In the genomic region with DNA sequence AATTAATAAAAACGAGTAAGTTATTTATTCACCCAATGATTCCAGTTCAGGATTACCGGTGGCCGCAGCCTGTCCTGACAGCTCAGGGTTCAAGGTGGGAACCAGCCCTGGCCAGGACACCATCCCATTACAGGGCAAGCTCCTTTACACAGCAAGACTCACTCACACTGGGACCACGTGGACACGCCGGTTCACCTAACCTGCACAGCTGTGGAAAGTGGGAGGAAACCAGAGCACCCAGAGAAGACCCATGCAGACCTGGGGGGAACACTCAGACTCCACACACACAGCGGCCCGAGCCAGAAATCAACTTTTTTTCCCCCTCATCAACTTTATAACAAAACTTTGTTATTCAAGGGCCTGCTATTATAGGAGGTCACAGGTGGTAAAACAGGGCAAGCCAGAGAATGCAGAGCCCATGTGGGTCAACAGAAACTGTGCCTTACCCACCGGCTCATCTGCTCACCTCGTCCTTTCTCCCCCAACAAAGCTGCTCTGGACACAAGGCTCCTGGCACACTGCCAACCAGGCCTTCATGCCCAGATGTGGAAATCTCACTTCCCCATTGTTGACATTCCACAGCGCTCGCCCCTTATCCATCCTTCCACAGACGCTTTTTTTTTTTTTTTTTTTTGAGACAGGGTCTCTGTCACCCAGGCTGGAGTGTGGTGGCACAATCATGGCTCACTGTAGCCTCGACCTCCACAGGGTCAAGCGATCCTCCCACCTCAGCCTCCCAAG, we compare ENCODE assay signal across 11 cellular contexts. TPM values are rescaled to one million over a fixed set of nuclear protein-coding genes. Genes with fewer than 3 reads are reported as not detected.
DNase-seq lines count a peak whose midpoint lies in the region; ATAC-seq and TF ChIP-seq lines count a peak whose summit lies in the region.
"Had no signal": no experiment of that assay in that cellular context is flagged by ENCODE, and none has a peak within 500 bp of the region (broad histone marks: within the 10 kb centered on the region; RNA-seq: fewer than 3 reads in every experiment).

No MANE protein-coding gene starts in this region.

- no peak overlapping the region for H3K4me3 ChIP-seq in choroid plexus epithelial cell (ENCODE audit: low read depth, low read length)
- H3K4me3 ChIP-seq in lower lobe of right lung: no peak overlapping the region
- no peak overlapping the region for H3K4me3 ChIP-seq in gastroesophageal sphincter

- ATAC-seq in lower lobe of right lung (peak in 1 of 2 donors; percentile 43), GM18868 (IDR thresholded peaks at IDR 0.05; ENCODE audit: unreplicated experiment) (no peak), natural killer cell (no peak), gastroesophageal sphincter (no peak)

- no peak overlapping the region for H3K27ac ChIP-seq in lower lobe of right lung
- H3K27ac ChIP-seq in gastroesophageal sphincter: no peak overlapping the region

- H3K36me3 Mint-ChIP-seq in natural killer cell: no peaks in the 10 kb centered on the region

- H3K27me3 Mint-ChIP-seq in natural killer cell (ENCODE audit: low read depth in 2 of 2): no peaks in the 10 kb centered on the region
- H3K27me3 Mint-ChIP-seq: activated naive CD4-positive, alpha-beta T cell treated with anti-CD3 and anti-CD28 coated beads, Interleukin-2, amount 50 U/mL, for 24 hours; CD4-positive, alpha-beta memory T cell had no signal

- no peak for TF ChIP-seq POLR2A in gastroesophageal sphincter (IDR thresholded peaks at IDR 0.05)

- no peaks in the 10 kb centered on the region for H3K4me1 Mint-ChIP-seq in natural killer cell
- H3K4me1 Mint-ChIP-seq: activated naive CD4-positive, alpha-beta T cell treated with anti-CD3 and anti-CD28 coated beads, Interleukin-2, amount 50 U/mL, for 24 hours had no signal

- no peak overlapping the region for H3K4me3 Mint-ChIP-seq in natural killer cell
- H3K4me3 Mint-ChIP-seq: activated naive CD4-positive, alpha-beta T cell treated with anti-CD3 and anti-CD28 coated beads, Interleukin-2, amount 50 U/mL, for 24 hours; CD4-positive, alpha-beta memory T cell had no signal

- no peaks in the 10 kb centered on the region for H3K9me3 Mint-ChIP-seq in natural killer cell
- H3K9me3 Mint-ChIP-seq: activated naive CD4-positive, alpha-beta T cell treated with anti-CD3 and anti-CD28 coated beads, Interleukin-2, amount 50 U/mL, for 24 hours; CD4-positive, alpha-beta memory T cell had no signal

- no peak for TF ChIP-seq EP300 in gastroesophageal sphincter (IDR thresholded peaks at IDR 0.05)

- no peaks in the 10 kb centered on the region for H3K4me1 ChIP-seq in lower lobe of right lung
- no peaks in the 10 kb centered on the region for H3K4me1 ChIP-seq in gastroesophageal sphincter

- no peak overlapping the region for H3K27ac Mint-ChIP-seq in natural killer cell
- H3K27ac Mint-ChIP-seq: activated naive CD4-positive, alpha-beta T cell treated with anti-CD3 and anti-CD28 coated beads, Interleukin-2, amount 50 U/mL, for 24 hours had no signal

- intact Hi-C loops in lower lobe of right lung (cut with DNase I): no loop called here
- intact Hi-C loops in natural killer cell (cut with micrococcal nuclease): no loop called here

- WGBS in gastroesophageal sphincter (ENCODE audit: low coverage in 1 of 2), 2 donors: 52 to 55% methylated on average over 9 to 13 of the region's 15 CpGs

- DNase-seq in AG08396 (ENCODE audit: low spot score) (peak; percentile 28), HS-27A (ENCODE audit: low read depth) (peak; percentile 35), choroid plexus epithelial cell (ENCODE audit: low read depth) (peak; percentile 66), lower lobe of right lung (peak; percentile 65), C1 segment of cervical spinal cord (lab: John Stamatoyannopoulos, UW) (no peak), natural killer cell (no peak)
- DNase-seq: activated CD4-positive, CD25-positive, alpha-beta regulatory T cell treated with anti-CD3 and anti-CD28 coated beads, Interleukin-2, amount 50 U/mL, for 72 hours; CD4-positive, alpha-beta memory T cell had no signal

- H3K9me3 ChIP-seq in lower lobe of right lung: no peaks in the 10 kb centered on the region
- H3K9me3 ChIP-seq in gastroesophageal sphincter: no peaks in the 10 kb centered on the region

- H3K27me3 ChIP-seq in lower lobe of right lung (ENCODE audit: low read depth): no peaks in the 10 kb centered on the region
- no peaks in the 10 kb centered on the region for H3K27me3 ChIP-seq in gastroesophageal sphincter

- no peak for TF ChIP-seq CTCF in choroid plexus epithelial cell (conservative IDR thresholded peaks at IDR 0.05; ENCODE audit: low read depth, low read length)
- TF ChIP-seq CTCF in lower lobe of right lung (IDR thresholded peaks at IDR 0.05): no peak
- TF ChIP-seq CTCF in natural killer cell (IDR thresholded peaks at IDR 0.05): no peak
- no peak for TF ChIP-seq CTCF in gastroesophageal sphincter (IDR thresholded peaks at IDR 0.05)

- H3K36me3 ChIP-seq in lower lobe of right lung (peaks cover 12% of the 10 kb centered on the region), gastroesophageal sphincter (peaks cover 0 to 26% of the 10 kb centered on the region in 2 donors)

RNA-seq across cellular contexts. Expression of gene ODAPH, which starts 8.0 kb away (rescaled TPM):
- total RNA-seq in lower lobe of right lung (not detected), natural killer cell (not detected), gastroesophageal sphincter (not detected)
- total RNA-seq: CD4-positive, alpha-beta memory T cell had no signal

RNA-seq across cellular contexts. Expression of gene THAP6, which starts 33.5 kb away (rescaled TPM):
- 20.6 TPM for total RNA-seq in lower lobe of right lung
- 10 to 100 TPM; 20.2 to 24.1 (median 21.8) TPM for total RNA-seq in natural killer cell
- 10 to 100 TPM in 3 of 4 donors, 1 to 10 TPM in 1; 8.8 to 37.8 (median 16.2) TPM for total RNA-seq in gastroesophageal sphincter

RNA-seq across cellular contexts. Expression of gene RCHY1, which starts 33.6 kb away (rescaled TPM):
- total RNA-seq in lower lobe of right lung (28.9 TPM), natural killer cell (10 to 100 TPM; 38.7 to 52.4 (median 45.3) TPM), gastroesophageal sphincter (10 to 100 TPM; 11.3 to 28.6 (median 21.4) TPM)

Comparison
In these comparisons a context has a peak if more than half of its experiments do, and no peak if none do; other contexts are left out.
1. DNase-seq: peak in AG08396 (single experiment), HS-27A (single experiment), choroid plexus epithelial cell (single experiment) and lower lobe of right lung (single experiment); none in C1 segment of cervical spinal cord (0 of 14) and natural killer cell (single experiment).